11 cellular contexts compared by ENCODE assay signal in the genomic region with DNA sequence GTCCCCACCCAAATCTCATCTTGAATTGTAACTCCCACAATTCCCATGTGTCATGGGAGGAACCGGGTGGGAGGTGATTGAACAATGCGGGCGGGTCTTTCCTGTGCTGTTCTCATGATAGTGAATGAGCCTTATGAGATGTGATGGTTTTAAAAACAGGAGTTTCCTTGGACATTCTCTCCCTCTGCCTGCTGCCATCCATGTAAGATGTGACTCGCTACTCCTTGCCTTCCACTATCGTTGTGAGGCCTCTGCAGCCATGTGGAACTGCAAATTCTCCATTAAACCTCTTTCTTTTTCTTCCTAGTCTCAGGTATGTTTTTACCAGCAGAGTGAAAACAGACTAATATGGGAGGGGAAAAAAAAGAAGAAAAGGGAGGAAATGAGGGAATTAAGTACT.
"Had no signal": no experiment of that assay in that cellular context is flagged by ENCODE, and none has a peak within 500 bp of the region (broad histone marks: within the 10 kb centered on the region; RNA-seq: fewer than 3 reads in every experiment).

No MANE protein-coding gene starts in this region.

- H2AFZ ChIP-seq: GM23248, GM23338 had no signal

- H3K9me3 Mint-ChIP-seq: HFFc6 had no signal

- ATAC-seq: GM23338, HCT116 had no signal

- H3K4me2 ChIP-seq: GM23338 had no signal

- H3K9ac ChIP-seq: GM23248 had no signal

- DNase-seq: GM23248, GOT3, H7, H9, HCEC 1CT, HFFc6 had no signal

- H3K27ac ChIP-seq: GM23248 had no signal

- H3K4me3 Mint-ChIP-seq: GM23338, H9, HFFc6 had no signal

- H3K4me3 ChIP-seq: GM23248, GM23338, HAP-1 had no signal

- H3K27ac Mint-ChIP-seq: GM23338, H9, HFFc6 had no signal

- H3K36me3 ChIP-seq: HAP-1 had no signal

- FAIRE-seq: H1, H54 had no signal

- H3K9me3 ChIP-seq: HAP-1 had no signal
